Comparison of ENCODE assay signal across 1 cellular context in the genomic region with DNA sequence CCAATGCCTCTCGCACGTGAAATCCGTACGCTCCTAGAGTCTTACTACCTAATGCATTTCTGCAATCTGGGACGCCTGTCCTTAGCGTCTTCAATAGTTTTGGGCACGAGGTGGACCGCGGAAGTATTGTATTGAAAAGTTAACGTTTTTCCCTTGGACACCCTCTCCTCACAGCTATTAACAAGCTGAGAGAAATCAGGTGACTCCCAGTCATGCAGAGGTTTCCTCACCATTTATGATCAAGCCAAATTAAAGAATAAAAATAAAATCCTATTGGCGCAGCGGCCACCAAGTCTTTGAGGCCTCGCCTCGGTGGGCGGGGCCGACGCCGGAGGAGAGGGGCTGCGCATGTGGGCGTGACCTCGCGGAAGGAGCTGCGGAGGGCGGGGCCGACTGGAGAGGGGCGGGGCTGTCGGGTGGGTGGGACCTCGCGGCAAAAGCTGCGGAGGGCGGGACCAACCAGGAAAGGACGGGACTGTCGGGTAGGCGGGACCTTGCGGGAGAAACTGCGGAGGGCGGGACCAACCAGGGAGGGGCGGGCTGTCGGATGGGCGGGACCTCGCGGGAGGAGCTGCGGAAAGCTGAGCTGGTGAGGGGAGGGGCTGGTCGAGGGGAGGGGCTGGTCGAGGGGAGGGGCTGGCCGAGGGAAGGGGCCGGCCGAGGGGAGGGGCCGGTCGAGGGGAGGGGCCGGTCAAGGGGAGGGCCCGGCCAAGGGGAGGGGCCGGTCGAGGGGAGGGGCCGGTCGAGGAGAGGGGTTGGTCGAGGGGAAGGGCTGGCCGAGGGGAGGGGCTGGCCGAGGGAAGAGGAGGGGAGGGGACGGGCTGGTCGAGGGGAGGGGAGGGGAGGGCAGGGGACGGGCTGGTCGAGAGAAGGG.
TF ChIP-seq lines count a peak whose summit lies in the region.

No MANE protein-coding gene starts in this region.

TF ChIP-seq in IMR-90, 13 proteins besides CTCF, POLR2A, EP300 and RAD21:
- TF ChIP-seq SMC3 (IDR thresholded peaks at IDR 0.05; ENCODE audit: low read depth, low read length): no peak
- TF ChIP-seq, protein P1, sequence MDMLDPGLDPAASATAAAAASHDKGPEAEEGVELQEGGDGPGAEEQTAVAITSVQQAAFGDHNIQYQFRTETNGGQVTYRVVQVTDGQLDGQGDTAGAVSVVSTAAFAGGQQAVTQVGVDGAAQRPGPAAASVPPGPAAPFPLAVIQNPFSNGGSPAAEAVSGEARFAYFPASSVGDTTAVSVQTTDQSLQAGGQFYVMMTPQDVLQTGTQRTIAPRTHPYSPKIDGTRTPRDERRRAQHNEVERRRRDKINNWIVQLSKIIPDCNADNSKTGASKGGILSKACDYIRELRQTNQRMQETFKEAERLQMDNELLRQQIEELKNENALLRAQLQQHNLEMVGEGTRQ (IDR thresholded peaks at IDR 0.05; ENCODE audit: low read depth, low read length): peak; percentile 45
TF ChIP-seq in IMR-90: peak in this region for 1.
